In genomic region chr15:74598126-74598842, GRCh38 we compare ENCODE assay signal across 1 cellular context.
TF ChIP-seq lines count a peak whose summit lies in the region.

No MANE protein-coding gene starts in this region.

TF ChIP-seq in HepG2, 621 proteins besides CTCF, POLR2A, EP300 and RAD21 (continued from another document and continues in another):
- TF ChIP-seq ZBTB33 (CRISPR knock-in tag; IDR thresholded peaks at IDR 0.05) = peak; percentile 21; the same call in 1 of the 2 replicates
- TF ChIP-seq PRDM15 (CRISPR knock-in tag; IDR thresholded peaks at IDR 0.05) = peak; percentile 54; the same call in 1 of the 2 replicates
- peak; percentile 78 for TF ChIP-seq BHLHE40 (IDR thresholded peaks at IDR 0.05; ENCODE audit: low read length)
- TF ChIP-seq RARA (CRISPR knock-in tag; IDR thresholded peaks at IDR 0.05) = peak; percentile 57; the same call in 1 of the 2 replicates
- TF ChIP-seq ZBTB7A (CRISPR knock-in tag; IDR thresholded peaks at IDR 0.05) = peak; percentile 72; the same call in 1 of the 2 replicates
- no peak for TF ChIP-seq TMF1 (CRISPR knock-in tag; IDR thresholded peaks at IDR 0.05; ENCODE audit: low read depth)
- TF ChIP-seq E2F1 (CRISPR knock-in tag; IDR thresholded peaks at IDR 0.05) = peak; percentile 47; the same call in 1 of the 2 replicates
- TF ChIP-seq ZNF383 (CRISPR knock-in tag; IDR thresholded peaks at IDR 0.05; ENCODE audit: borderline replicate concordance) = no peak
- TF ChIP-seq RAD51 (IDR thresholded peaks at IDR 0.05; ENCODE audit: borderline replicate concordance) = peak; percentile 91
- TF ChIP-seq ZNF841 (CRISPR knock-in tag; IDR thresholded peaks at IDR 0.05; ENCODE audit: borderline replicate concordance) = no peak
- TF ChIP-seq USF2 (IDR thresholded peaks at IDR 0.05; ENCODE audit: low read depth, low read length) = peak; percentile 95
- peak; percentile 99; the same call in 1 of the 2 replicates for TF ChIP-seq USF2 (CRISPR knock-in tag; IDR thresholded peaks at IDR 0.05; ENCODE audit: borderline replicate concordance)
- TF ChIP-seq ATF6 (CRISPR knock-in tag; conservative IDR thresholded peaks at IDR 0.05) = 0 out of 2 replicates have a peak, but pooled peaks have one; percentile 54
- 0 out of 2 replicates have a peak, but pooled peaks have one; percentile 69 for TF ChIP-seq ZNF576 (CRISPR knock-in tag; IDR thresholded peaks at IDR 0.05)
- peak; percentile 98 for TF ChIP-seq POLR2G (IDR thresholded peaks at IDR 0.05; ENCODE audit: low read depth, low read length)
- peak; percentile 68; the same call in 1 of the 2 replicates for TF ChIP-seq ZBTB26 (CRISPR knock-in tag; IDR thresholded peaks at IDR 0.05; ENCODE audit: borderline replicate concordance)
- TF ChIP-seq ZNF530 (CRISPR knock-in tag; IDR thresholded peaks at IDR 0.05; ENCODE audit: low read depth) = no peak
- 0 out of 2 replicates have a peak, but pooled peaks have one; percentile 52 for TF ChIP-seq ZNF224 (CRISPR knock-in tag; IDR thresholded peaks at IDR 0.05)
- TF ChIP-seq TARDBP (CRISPR knock-in tag; IDR thresholded peaks at IDR 0.05) = 0 out of 2 replicates have a peak, but pooled peaks have one; percentile 37
- TF ChIP-seq TAF15 (IDR thresholded peaks at IDR 0.05; ENCODE audit: low read depth, low read length, poor library complexity, severe bottlenecking) = no peak
- TF ChIP-seq TEAD3 (CRISPR knock-in tag; optimal IDR thresholded peaks at IDR 0.05; ENCODE audit: borderline replicate concordance) = peak; percentile 24
- peak; percentile 51; the same call in 1 of the 2 replicates for TF ChIP-seq DMAP1 (CRISPR knock-in tag; IDR thresholded peaks at IDR 0.05)
- TF ChIP-seq ZNF850 (CRISPR knock-in tag; conservative IDR thresholded peaks at IDR 0.05) = no peak
- TF ChIP-seq ZNF512 (CRISPR knock-in tag; IDR thresholded peaks at IDR 0.05) = 0 out of 2 replicates have a peak, but pooled peaks have one; percentile 51
- peak; percentile 81; the same call in 1 of the 2 replicates for TF ChIP-seq ZNF331 (CRISPR knock-in tag; IDR thresholded peaks at IDR 0.05)
- TF ChIP-seq RBFOX2 (IDR thresholded peaks at IDR 0.05; ENCODE audit: low read depth, low read length) = peak; percentile 75
- TF ChIP-seq SRSF4 (IDR thresholded peaks at IDR 0.05; ENCODE audit: low read depth, low read length, poor library complexity, severe bottlenecking) = no peak
- peak; percentile 83 for TF ChIP-seq TFDP2 (CRISPR knock-in tag; IDR thresholded peaks at IDR 0.05)
- 0 out of 2 replicates have a peak, but pooled peaks have one; percentile 13 for TF ChIP-seq ZBTB25 (CRISPR knock-in tag; IDR thresholded peaks at IDR 0.05)
- TF ChIP-seq ZNF253 (CRISPR knock-in tag; IDR thresholded peaks at IDR 0.05; ENCODE audit: borderline replicate concordance) = no peak
- TF ChIP-seq RFX3 (CRISPR knock-in tag; IDR thresholded peaks at IDR 0.05) = no peak
- peak; percentile 56; the same call in 1 of the 2 replicates for TF ChIP-seq NKX3-1 (CRISPR knock-in tag; IDR thresholded peaks at IDR 0.05)
- TF ChIP-seq DR1 (CRISPR knock-in tag; IDR thresholded peaks at IDR 0.05) = peak; percentile 95
- peak; percentile 64 for TF ChIP-seq HNRNPLL (IDR thresholded peaks at IDR 0.05; ENCODE audit: low read depth, low read length, poor library complexity, severe bottlenecking)
